In the genomic region with DNA sequence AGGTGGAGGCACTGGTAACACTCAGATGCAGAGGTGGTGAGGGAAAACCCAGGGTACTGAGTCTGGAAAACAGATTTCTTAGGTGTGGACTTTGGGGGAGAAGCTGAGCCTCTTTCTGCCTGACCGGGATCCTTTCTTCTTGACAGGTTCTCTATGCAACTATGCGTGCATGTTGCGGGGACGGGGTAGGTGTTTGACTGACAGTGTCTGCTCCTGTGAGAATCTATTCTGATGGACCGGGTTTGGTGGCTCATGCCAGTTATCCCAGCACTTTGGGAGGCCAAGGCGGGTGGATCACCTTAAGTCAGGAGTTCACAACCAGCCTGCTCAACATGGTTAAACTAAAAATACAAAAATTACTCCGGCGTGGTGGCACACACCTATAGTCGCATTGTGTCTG, we compare ENCODE assay signal across 1 cellular context.
TF ChIP-seq lines count a peak whose summit lies in the region.

No MANE protein-coding gene starts in this region.

TF ChIP-seq in GM23338, 12 proteins besides CTCF, POLR2A, EP300 and RAD21 (continued from another document):
- TF ChIP-seq, protein P1, sequence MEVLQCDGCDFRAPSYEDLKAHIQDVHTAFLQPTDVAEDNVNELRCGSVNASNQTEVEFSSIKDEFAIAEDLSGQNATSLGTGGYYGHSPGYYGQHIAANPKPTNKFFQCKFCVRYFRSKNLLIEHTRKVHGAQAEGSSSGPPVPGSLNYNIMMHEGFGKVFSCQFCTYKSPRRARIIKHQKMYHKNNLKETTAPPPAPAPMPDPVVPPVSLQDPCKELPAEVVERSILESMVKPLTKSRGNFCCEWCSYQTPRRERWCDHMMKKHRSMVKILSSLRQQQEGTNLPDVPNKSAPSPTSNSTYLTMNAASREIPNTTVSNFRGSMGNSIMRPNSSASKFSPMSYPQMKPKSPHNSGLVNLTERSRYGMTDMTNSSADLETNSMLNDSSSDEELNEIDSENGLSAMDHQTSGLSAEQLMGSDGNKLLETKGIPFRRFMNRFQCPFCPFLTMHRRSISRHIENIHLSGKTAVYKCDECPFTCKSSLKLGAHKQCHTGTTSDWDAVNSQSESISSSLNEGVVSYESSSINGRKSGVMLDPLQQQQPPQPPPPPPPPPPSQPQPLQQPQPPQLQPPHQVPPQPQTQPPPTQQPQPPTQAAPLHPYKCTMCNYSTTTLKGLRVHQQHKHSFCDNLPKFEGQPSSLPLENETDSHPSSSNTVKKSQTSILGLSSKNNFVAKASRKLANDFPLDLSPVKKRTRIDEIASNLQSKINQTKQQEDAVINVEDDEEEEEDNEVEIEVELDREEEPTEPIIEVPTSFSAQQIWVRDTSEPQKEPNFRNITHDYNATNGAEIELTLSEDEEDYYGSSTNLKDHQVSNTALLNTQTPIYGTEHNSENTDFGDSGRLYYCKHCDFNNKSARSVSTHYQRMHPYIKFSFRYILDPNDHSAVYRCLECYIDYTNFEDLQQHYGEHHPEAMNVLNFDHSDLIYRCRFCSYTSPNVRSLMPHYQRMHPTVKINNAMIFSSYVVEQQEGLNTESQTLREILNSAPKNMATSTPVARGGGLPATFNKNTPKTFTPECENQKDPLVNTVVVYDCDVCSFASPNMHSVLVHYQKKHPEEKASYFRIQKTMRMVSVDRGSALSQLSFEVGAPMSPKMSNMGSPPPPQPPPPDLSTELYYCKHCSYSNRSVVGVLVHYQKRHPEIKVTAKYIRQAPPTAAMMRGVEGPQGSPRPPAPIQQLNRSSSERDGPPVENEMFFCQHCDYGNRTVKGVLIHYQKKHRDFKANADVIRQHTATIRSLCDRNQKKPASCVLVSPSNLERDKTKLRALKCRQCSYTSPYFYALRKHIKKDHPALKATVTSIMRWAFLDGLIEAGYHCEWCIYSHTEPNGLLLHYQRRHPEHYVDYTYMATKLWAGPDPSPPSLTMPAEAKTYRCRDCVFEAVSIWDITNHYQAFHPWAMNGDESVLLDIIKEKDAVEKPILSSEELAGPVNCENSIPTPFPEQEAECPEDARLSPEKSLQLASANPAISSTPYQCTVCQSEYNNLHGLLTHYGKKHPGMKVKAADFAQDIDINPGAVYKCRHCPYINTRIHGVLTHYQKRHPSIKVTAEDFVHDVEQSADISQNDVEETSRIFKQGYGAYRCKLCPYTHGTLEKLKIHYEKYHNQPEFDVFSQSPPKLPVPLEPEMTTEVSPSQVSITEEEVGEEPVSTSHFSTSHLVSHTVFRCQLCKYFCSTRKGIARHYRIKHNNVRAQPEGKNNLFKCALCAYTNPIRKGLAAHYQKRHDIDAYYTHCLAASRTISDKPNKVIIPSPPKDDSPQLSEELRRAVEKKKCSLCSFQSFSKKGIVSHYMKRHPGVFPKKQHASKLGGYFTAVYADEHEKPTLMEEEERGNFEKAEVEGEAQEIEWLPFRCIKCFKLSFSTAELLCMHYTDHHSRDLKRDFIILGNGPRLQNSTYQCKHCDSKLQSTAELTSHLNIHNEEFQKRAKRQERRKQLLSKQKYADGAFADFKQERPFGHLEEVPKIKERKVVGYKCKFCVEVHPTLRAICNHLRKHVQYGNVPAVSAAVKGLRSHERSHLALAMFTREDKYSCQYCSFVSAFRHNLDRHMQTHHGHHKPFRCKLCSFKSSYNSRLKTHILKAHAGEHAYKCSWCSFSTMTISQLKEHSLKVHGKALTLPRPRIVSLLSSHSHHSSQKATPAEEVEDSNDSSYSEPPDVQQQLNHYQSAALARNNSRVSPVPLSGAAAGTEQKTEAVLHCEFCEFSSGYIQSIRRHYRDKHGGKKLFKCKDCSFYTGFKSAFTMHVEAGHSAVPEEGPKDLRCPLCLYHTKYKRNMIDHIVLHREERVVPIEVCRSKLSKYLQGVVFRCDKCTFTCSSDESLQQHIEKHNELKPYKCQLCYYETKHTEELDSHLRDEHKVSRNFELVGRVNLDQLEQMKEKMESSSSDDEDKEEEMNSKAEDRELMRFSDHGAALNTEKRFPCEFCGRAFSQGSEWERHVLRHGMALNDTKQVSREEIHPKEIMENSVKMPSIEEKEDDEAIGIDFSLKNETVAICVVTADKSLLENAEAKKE (CRISPR knock-in tag; IDR thresholded peaks at IDR 0.05), result no peak
- no peak for TF ChIP-seq ZNF331 (CRISPR knock-in tag; IDR thresholded peaks at IDR 0.05; ENCODE audit: low read depth)
- no peak for TF ChIP-seq POLR2AphosphoS5 (IDR thresholded peaks at IDR 0.05; ENCODE audit: low read depth)
- TF ChIP-seq, protein P2, sequence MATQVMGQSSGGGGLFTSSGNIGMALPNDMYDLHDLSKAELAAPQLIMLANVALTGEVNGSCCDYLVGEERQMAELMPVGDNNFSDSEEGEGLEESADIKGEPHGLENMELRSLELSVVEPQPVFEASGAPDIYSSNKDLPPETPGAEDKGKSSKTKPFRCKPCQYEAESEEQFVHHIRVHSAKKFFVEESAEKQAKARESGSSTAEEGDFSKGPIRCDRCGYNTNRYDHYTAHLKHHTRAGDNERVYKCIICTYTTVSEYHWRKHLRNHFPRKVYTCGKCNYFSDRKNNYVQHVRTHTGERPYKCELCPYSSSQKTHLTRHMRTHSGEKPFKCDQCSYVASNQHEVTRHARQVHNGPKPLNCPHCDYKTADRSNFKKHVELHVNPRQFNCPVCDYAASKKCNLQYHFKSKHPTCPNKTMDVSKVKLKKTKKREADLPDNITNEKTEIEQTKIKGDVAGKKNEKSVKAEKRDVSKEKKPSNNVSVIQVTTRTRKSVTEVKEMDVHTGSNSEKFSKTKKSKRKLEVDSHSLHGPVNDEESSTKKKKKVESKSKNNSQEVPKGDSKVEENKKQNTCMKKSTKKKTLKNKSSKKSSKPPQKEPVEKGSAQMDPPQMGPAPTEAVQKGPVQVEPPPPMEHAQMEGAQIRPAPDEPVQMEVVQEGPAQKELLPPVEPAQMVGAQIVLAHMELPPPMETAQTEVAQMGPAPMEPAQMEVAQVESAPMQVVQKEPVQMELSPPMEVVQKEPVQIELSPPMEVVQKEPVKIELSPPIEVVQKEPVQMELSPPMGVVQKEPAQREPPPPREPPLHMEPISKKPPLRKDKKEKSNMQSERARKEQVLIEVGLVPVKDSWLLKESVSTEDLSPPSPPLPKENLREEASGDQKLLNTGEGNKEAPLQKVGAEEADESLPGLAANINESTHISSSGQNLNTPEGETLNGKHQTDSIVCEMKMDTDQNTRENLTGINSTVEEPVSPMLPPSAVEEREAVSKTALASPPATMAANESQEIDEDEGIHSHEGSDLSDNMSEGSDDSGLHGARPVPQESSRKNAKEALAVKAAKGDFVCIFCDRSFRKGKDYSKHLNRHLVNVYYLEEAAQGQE (IDR thresholded peaks at IDR 0.05; ENCODE audit: unreplicated experiment), result no peak
- no peak for TF ChIP-seq STAT1 (IDR thresholded peaks at IDR 0.05; ENCODE audit: unreplicated experiment)
- TF ChIP-seq, protein P3, sequence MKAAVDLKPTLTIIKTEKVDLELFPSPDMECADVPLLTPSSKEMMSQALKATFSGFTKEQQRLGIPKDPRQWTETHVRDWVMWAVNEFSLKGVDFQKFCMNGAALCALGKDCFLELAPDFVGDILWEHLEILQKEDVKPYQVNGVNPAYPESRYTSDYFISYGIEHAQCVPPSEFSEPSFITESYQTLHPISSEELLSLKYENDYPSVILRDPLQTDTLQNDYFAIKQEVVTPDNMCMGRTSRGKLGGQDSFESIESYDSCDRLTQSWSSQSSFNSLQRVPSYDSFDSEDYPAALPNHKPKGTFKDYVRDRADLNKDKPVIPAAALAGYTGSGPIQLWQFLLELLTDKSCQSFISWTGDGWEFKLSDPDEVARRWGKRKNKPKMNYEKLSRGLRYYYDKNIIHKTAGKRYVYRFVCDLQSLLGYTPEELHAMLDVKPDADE (IDR thresholded peaks at IDR 0.05), result no peak
- no peak for TF ChIP-seq ZNF114 (CRISPR knock-in tag; IDR thresholded peaks at IDR 0.05)
